1 cellular context compared by ENCODE assay signal in genomic region chr11:18056561-18057181, GRCh38.
A peak's percentile ranks its signal among the peaks of the same experiment; 100 is the strongest.
TF ChIP-seq lines count a peak whose summit lies in the region.

No MANE protein-coding gene starts in this region.

TF ChIP-seq in HepG2, 621 proteins besides CTCF, POLR2A, EP300 and RAD21:
- peak; percentile 74 for TF ChIP-seq HNF4A (CRISPR knock-in tag; IDR thresholded peaks at IDR 0.05)
- peak; percentile 85 for TF ChIP-seq ZNF644 (CRISPR knock-in tag; IDR thresholded peaks at IDR 0.05; ENCODE audit: low read depth)
- peak; percentile 55; the same call in 1 of the 2 replicates for TF ChIP-seq SRF (IDR thresholded peaks at IDR 0.05; ENCODE audit: low read depth, low read length)
- 0 out of 2 replicates have a peak, but pooled peaks have one; percentile 27 for TF ChIP-seq ZNF549 (CRISPR knock-in tag; IDR thresholded peaks at IDR 0.05)
- TF ChIP-seq, protein P1, sequence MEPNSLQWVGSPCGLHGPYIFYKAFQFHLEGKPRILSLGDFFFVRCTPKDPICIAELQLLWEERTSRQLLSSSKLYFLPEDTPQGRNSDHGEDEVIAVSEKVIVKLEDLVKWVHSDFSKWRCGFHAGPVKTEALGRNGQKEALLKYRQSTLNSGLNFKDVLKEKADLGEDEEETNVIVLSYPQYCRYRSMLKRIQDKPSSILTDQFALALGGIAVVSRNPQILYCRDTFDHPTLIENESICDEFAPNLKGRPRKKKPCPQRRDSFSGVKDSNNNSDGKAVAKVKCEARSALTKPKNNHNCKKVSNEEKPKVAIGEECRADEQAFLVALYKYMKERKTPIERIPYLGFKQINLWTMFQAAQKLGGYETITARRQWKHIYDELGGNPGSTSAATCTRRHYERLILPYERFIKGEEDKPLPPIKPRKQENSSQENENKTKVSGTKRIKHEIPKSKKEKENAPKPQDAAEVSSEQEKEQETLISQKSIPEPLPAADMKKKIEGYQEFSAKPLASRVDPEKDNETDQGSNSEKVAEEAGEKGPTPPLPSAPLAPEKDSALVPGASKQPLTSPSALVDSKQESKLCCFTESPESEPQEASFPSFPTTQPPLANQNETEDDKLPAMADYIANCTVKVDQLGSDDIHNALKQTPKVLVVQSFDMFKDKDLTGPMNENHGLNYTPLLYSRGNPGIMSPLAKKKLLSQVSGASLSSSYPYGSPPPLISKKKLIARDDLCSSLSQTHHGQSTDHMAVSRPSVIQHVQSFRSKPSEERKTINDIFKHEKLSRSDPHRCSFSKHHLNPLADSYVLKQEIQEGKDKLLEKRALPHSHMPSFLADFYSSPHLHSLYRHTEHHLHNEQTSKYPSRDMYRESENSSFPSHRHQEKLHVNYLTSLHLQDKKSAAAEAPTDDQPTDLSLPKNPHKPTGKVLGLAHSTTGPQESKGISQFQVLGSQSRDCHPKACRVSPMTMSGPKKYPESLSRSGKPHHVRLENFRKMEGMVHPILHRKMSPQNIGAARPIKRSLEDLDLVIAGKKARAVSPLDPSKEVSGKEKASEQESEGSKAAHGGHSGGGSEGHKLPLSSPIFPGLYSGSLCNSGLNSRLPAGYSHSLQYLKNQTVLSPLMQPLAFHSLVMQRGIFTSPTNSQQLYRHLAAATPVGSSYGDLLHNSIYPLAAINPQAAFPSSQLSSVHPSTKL (CRISPR knock-in tag; IDR thresholded peaks at IDR 0.05), result peak; percentile 43; the same call in 1 of the 2 replicates
- TF ChIP-seq, protein P2, sequence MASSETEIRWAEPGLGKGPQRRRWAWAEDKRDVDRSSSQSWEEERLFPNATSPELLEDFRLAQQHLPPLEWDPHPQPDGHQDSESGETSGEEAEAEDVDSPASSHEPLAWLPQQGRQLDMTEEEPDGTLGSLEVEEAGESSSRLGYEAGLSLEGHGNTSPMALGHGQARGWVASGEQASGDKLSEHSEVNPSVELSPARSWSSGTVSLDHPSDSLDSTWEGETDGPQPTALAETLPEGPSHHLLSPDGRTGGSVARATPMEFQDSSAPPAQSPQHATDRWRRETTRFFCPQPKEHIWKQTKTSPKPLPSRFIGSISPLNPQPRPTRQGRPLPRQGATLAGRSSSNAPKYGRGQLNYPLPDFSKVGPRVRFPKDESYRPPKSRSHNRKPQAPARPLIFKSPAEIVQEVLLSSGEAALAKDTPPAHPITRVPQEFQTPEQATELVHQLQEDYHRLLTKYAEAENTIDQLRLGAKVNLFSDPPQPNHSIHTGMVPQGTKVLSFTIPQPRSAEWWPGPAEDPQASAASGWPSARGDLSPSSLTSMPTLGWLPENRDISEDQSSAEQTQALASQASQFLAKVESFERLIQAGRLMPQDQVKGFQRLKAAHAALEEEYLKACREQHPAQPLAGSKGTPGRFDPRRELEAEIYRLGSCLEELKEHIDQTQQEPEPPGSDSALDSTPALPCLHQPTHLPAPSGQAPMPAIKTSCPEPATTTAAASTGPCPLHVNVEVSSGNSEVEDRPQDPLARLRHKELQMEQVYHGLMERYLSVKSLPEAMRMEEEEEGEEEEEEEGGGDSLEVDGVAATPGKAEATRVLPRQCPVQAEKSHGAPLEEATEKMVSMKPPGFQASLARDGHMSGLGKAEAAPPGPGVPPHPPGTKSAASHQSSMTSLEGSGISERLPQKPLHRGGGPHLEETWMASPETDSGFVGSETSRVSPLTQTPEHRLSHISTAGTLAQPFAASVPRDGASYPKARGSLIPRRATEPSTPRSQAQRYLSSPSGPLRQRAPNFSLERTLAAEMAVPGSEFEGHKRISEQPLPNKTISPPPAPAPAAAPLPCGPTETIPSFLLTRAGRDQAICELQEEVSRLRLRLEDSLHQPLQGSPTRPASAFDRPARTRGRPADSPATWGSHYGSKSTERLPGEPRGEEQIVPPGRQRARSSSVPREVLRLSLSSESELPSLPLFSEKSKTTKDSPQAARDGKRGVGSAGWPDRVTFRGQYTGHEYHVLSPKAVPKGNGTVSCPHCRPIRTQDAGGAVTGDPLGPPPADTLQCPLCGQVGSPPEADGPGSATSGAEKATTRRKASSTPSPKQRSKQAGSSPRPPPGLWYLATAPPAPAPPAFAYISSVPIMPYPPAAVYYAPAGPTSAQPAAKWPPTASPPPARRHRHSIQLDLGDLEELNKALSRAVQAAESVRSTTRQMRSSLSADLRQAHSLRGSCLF (CRISPR knock-in tag; IDR thresholded peaks at IDR 0.05; ENCODE audit: borderline replicate concordance), result no peak
- TF ChIP-seq HMG20A (CRISPR knock-in tag; IDR thresholded peaks at IDR 0.05; ENCODE audit: borderline replicate concordance), result no peak
- TF ChIP-seq HNF4G (IDR thresholded peaks at IDR 0.05; ENCODE audit: borderline replicate concordance, low read depth, low read length), result peak; percentile 38; the same call in 1 of the 2 replicates
- no peak for TF ChIP-seq HNF4G (CRISPR knock-in tag; IDR thresholded peaks at IDR 0.05; ENCODE audit: borderline replicate concordance, low read depth)
- TF ChIP-seq ZNF614 (CRISPR knock-in tag; IDR thresholded peaks at IDR 0.05; ENCODE audit: borderline replicate concordance), result peak; percentile 81
